23 cellular contexts compared by ENCODE assay signal in genomic region chr14:101249676-101250036, GRCh38.
"Had no signal": no experiment of that assay in that cellular context is flagged by ENCODE, and none has a peak within 500 bp of the region (broad histone marks: within the 10 kb centered on the region; RNA-seq: fewer than 3 reads in every experiment).

No MANE protein-coding gene starts in this region.

- ATAC-seq: left cardiac atrium; left ventricle myocardium superior; mucosa of descending colon; natural killer cell; pancreas; right lobe of liver; stimulated activated naive B cell treated with anti-CD40 and anti-IgM and Interleukin-4, amounts not matched to agents 10 μg/mL and 1 μg/mL and 100 μg/mL, for 72 hours; stimulated activated naive CD8-positive, alpha-beta T cell treated with anti-CD3 and anti-CD28 coated beads, Interleukin-15, amount 100 ng/mL, for 72 hours had no signal

- H3K27ac ChIP-seq: epithelial cell of prostate, esophagus squamous epithelium, pancreas, prostate gland, right lobe of liver, thoracic aorta, transverse colon had no signal

- H3K4me3 ChIP-seq: dorsolateral prefrontal cortex, esophagus squamous epithelium, mucosa of descending colon, pancreas, prostate gland, right lobe of liver, thoracic aorta, transverse colon had no signal

- H3K9me3 ChIP-seq: esophagus squamous epithelium, mucosa of descending colon, pancreas, prostate gland, right lobe of liver, thoracic aorta, transverse colon had no signal

- DNase-seq: central memory CD4-positive, alpha-beta T cell; cortex of kidney; effector memory CD4-positive, alpha-beta T cell; esophagus squamous epithelium; foreskin fibroblast; immature natural killer cell; kidney; left cardiac atrium; left ventricle myocardium superior; mucosa of descending colon; natural killer cell; right lobe of liver; stimulated activated CD4-positive, alpha-beta T cell treated with anti-CD3 and anti-CD28 coated beads, Interleukin-15, amount 100 ng/mL, for 24 hours; stimulated activated CD4-positive, alpha-beta T cell treated with anti-CD3 and anti-CD28 coated beads, Interleukin-1b, Interleukin-23, amount 100 ng/mL, for 48 hours; stimulated activated CD4-positive, alpha-beta T cell treated with anti-CD3 and anti-CD28 coated beads, Interleukin-4, amount 100 ng/mL, for 4 hours; stimulated activated naive B cell treated with anti-CD40 and anti-IgM and Interleukin-4, amounts not matched to agents 10 μg/mL and 1 μg/mL and 100 μg/mL, for 72 hours; stimulated activated naive CD8-positive, alpha-beta T cell treated with anti-CD3 and anti-CD28 coated beads, Interleukin-15, amount 100 ng/mL, for 72 hours; transverse colon had no signal

- H3K27me3 ChIP-seq: pancreas, right lobe of liver, transverse colon had no signal

- H3K36me3 ChIP-seq: esophagus squamous epithelium, pancreas, prostate gland, right lobe of liver, thoracic aorta, transverse colon had no signal

- H3K4me1 ChIP-seq: esophagus squamous epithelium, pancreas, prostate gland, right lobe of liver, transverse colon had no signal
